ENCODE assay signal across 8 cellular contexts in the genomic region with DNA sequence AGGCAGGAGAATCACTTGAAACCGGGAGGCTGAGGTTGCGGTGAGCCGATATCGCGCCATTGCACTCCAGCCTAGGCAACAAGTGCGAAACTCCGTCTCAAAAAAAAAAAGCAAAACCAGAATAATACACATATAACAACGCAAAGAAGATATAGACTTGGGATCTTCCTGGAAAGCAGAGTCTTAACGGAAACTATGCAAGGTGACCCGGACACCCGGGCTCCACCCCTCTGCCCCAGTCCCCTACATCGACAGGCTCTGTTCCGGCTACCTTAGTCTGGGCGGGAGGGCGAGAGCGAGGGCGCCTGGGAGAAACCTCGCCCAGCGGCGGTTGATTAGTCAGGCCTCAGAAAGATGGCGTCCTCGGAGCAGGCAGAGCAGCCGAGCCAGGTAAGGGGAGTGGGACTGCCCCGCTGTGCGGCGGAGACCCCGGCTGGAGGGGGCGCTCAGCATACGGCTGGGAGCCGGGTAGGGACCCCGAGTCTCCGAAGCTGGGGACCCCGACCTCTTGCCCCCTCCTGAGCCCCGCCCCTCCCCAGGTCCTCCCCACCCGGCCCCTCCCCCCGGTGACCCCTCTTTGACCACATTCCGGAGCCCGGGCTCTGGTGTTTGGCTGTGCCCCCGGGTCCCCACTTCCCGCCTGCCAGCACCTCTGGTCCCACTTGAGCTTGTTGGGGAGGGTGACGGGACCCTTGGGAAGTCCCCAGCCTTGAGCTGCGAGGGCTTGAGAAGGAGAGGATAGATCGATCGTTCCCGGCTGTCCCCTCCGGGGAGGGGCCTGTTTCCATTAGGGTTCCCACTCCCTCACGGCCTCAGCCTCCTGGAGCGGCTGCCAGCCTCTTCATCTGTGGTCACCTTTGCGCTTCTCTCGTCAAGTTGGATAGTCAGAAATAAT. TPM values are rescaled to one million over a fixed set of nuclear protein-coding genes. Genes with fewer than 3 reads are reported as not detected.
DNase-seq lines count a peak whose midpoint lies in the region; ATAC-seq, FAIRE-seq and TF ChIP-seq lines count a peak whose summit lies in the region.

A gene with protein sequence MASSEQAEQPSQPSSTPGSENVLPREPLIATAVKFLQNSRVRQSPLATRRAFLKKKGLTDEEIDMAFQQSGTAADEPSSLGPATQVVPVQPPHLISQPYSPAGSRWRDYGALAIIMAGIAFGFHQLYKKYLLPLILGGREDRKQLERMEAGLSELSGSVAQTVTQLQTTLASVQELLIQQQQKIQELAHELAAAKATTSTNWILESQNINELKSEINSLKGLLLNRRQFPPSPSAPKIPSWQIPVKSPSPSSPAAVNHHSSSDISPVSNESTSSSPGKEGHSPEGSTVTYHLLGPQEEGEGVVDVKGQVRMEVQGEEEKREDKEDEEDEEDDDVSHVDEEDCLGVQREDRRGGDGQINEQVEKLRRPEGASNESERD (plus strand): TSS at position 338 of the 895 bp plus-strand sequence. CDS start 17 bp downstream, at position 355.

- H3K36me3 ChIP-seq in WERI-Rb-1 (peaks cover 5% of the 10 kb centered on the region; the same call in 1 of the 2 replicates), bronchial epithelial cell (ENCODE audit: control insufficient read depth, insufficient read depth, low read length) (peaks cover 2% of the 10 kb centered on the region), small intestine (ENCODE audit: control insufficient read depth in 2 of 2, insufficient read depth in 2 of 2, low read length in 2 of 2) (peaks cover 0 to 2% of the 10 kb centered on the region in 2 donors)

- H3K4me3 ChIP-seq in WERI-Rb-1 (ENCODE audit: low read depth, low read length) = peak within 1 kb of the TSS; percentile 59
- peak within 1 kb of the TSS; percentile 88 for H3K4me3 ChIP-seq in bronchial epithelial cell (ENCODE audit: low read depth, low read length)
- peak within 1 kb of the TSS; percentile 70 to 99 for H3K4me3 ChIP-seq in small intestine (ENCODE audit: low read depth in 1 of 2, low read length in 2 of 2)

- H3K4me1 ChIP-seq in small intestine (ENCODE audit: control insufficient read depth in 2 of 2, insufficient read depth in 1 of 2, low read depth in 1 of 2, low read length in 1 of 2) = peaks cover 0 to 2% of the 10 kb centered on the region in 2 donors

- peak; percentile 82 for DNase-seq in NCI-H2196 treated with DMSO at 0.1 percent for 48 hours (lab: John Stamatoyannopoulos, UW; ENCODE audit: unreplicated experiment)
- DNase-seq in WERI-Rb-1 = peak; percentile 93
- peak; percentile 67 for DNase-seq in bronchial epithelial cell (ENCODE audit: low read depth)
- DNase-seq in iPS-NIHi7 (ENCODE audit: extremely low spot score) = peak; percentile 96
- peak; percentile 95 for DNase-seq in small intestine

- whole genome bisulfite sequencing in small intestine, 3 donors = 11 to 14% (median 12%) methylated on average over 39 to 50 of the region's 50 CpGs

- no peaks in the 10 kb centered on the region for H3K27me3 ChIP-seq in WERI-Rb-1 (ENCODE audit: insufficient read depth, low read depth, severe bottlenecking)
- no peaks in the 10 kb centered on the region for H3K27me3 ChIP-seq in bronchial epithelial cell (ENCODE audit: control insufficient read depth, insufficient read depth, low read length)
- no peaks in the 10 kb centered on the region for H3K27me3 ChIP-seq in small intestine (ENCODE audit: control insufficient read depth in 2 of 2, insufficient read depth in 2 of 2, low read length in 2 of 2)

- TF ChIP-seq CTCF in 22Rv1 (IDR thresholded peaks at IDR 0.05) = no peak
- no peak for TF ChIP-seq CTCF in WERI-Rb-1 (IDR thresholded peaks at IDR 0.05; ENCODE audit: low read depth, low read length)
- no peak for TF ChIP-seq CTCF in bronchial epithelial cell (IDR thresholded peaks at IDR 0.05; ENCODE audit: insufficient read depth, low read length, severe bottlenecking)

- no peaks in the 10 kb centered on the region for H3K9me3 ChIP-seq in WERI-Rb-1 (ENCODE audit: severe bottlenecking)
- no peaks in the 10 kb centered on the region for H3K9me3 ChIP-seq in small intestine (ENCODE audit: control insufficient read depth, low read depth)

- no peak for FAIRE-seq in bronchial epithelial cell (lab: Jason Lieb, UNC)
- FAIRE-seq in small intestine (lab: Jason Lieb, UNC) = no peak

- ATAC-seq in GM18517 (IDR thresholded peaks at IDR 0.05; ENCODE audit: unreplicated experiment) = peak; percentile 54
- ATAC-seq in HG03066 (IDR thresholded peaks at IDR 0.05; ENCODE audit: low read depth, unreplicated experiment) = peak; percentile 61

- H3K27ac ChIP-seq in 22Rv1 (peak within 1 kb of the TSS; percentile 71), WERI-Rb-1 (peak within 1 kb of the TSS; percentile 72), small intestine (ENCODE audit: low read depth in 1 of 2, low read length in 1 of 2) (peak within 1 kb of the TSS; percentile 84 to 86)

RNA-seq across cellular contexts. Expression of the gene that starts here (rescaled TPM):
- 8.7 and 14.2 TPM in 2 replicates for total RNA-seq in bronchial epithelial cell
- 10 to 100 TPM; 15.9 to 24.9 (median 24.4) TPM for polyA plus RNA-seq in small intestine

Comparison
In these comparisons a context has a peak if more than half of its experiments do, and no peak if none do; other contexts are left out.
1. Peak in every context shown above with its lines: DNase-seq, ATAC-seq, H3K4me3 ChIP-seq and H3K27ac ChIP-seq.